Comparison of ENCODE assay signal across 28 cellular contexts in the genomic region with DNA sequence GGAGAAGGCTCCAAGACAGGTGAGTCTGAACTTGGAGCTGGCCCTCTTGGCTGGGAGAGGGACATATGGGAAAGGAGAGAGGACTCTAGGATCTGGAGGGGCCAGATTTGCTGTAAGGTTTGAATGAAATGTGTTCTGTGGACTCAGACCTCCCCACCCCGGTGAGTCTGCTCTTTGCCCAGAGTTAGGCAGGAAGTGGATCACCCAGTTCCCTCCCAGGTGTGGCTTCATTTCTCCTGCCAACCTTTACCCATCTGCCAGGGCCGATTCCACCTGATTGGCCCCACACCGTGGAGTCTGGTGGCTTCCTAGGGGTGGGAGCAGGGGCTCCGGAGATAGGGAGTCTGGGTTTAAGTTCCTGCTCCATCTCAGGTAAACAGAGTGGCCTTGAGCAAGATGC. TPM values are rescaled to one million over a fixed set of nuclear protein-coding genes. Genes with fewer than 3 reads are reported as not detected.
"Had no signal": no experiment of that assay in that cellular context is flagged by ENCODE, and none has a peak within 500 bp of the region (broad histone marks: within the 10 kb centered on the region; RNA-seq: fewer than 3 reads in every experiment).

No MANE protein-coding gene starts in this region.

- H3K4me3 ChIP-seq: gastrocnemius medialis, hepatocyte, left lung, ovary, psoas muscle, sigmoid colon, spleen, thoracic aorta, tibial nerve, upper lobe of right lung, uterus had no signal

- H3K36me3 Mint-ChIP-seq: naive thymus-derived CD8-positive, alpha-beta T cell; stimulated activated memory B cell treated with anti-CD40 and anti-IgM and Interleukin-4, amounts not matched to agents 10 μg/mL and 1 μg/mL and 100 μg/mL, for 72 hours had no signal

- DNase-seq: effector CD8-positive, alpha-beta T cell; endodermal cell; foreskin fibroblast; gastrocnemius medialis; head of caudate nucleus; kidney; left lung; mesenchymal stem cell; midbrain; naive thymus-derived CD8-positive, alpha-beta T cell; nephron progenitor cell; occipital lobe; ovary; psoas muscle; sigmoid colon; spleen; stimulated activated CD4-positive, alpha-beta T cell treated with anti-CD3 and anti-CD28 coated beads, Interleukin-4, amount 100 ng/mL, for 4 hours; upper lobe of right lung; uterus had no signal

- H3K9me3 ChIP-seq: gastrocnemius medialis, left lung, ovary, psoas muscle, sigmoid colon, spleen, thoracic aorta, tibial nerve, upper lobe of right lung, uterus had no signal

- H3K4me1 ChIP-seq: gastrocnemius medialis, psoas muscle, sigmoid colon, tibial nerve, uterus had no signal

- ATAC-seq: esophagus mucosa; gastrocnemius medialis; left lung; naive thymus-derived CD8-positive, alpha-beta T cell; psoas muscle; right cardiac atrium; upper lobe of right lung had no signal

- H3K36me3 ChIP-seq: ovary, uterus had no signal

- H3K27me3 ChIP-seq: gastrocnemius medialis, hepatocyte, left lung, ovary, sigmoid colon, tibial nerve, upper lobe of right lung, uterus had no signal

- H3K4me1 Mint-ChIP-seq: endodermal cell; nephron progenitor cell; stimulated activated memory B cell treated with anti-CD40 and anti-IgM and Interleukin-4, amounts not matched to agents 10 μg/mL and 1 μg/mL and 100 μg/mL, for 72 hours had no signal

- H3K27ac Mint-ChIP-seq: dendritic cell treated with granulocyte-macrophage colony-stimulating factor and Interleukin-4, amounts not matched to agents 40 ng/mL and 50 ng/mL, for 4 days; endodermal cell; naive thymus-derived CD8-positive, alpha-beta T cell; stimulated activated memory B cell treated with anti-CD40 and anti-IgM and Interleukin-4, amounts not matched to agents 10 μg/mL and 1 μg/mL and 100 μg/mL, for 72 hours; stimulated activated naive CD8-positive, alpha-beta T cell treated with anti-CD3 and anti-CD28 coated beads, Interleukin-15, Interleukin-2, amounts not matched to agents 100 ng/mL and 50 ng/mL, for 24 hours had no signal

- H3K27ac ChIP-seq: epithelial cell of prostate, gastrocnemius medialis, hepatocyte, left lung, ovary, psoas muscle, sigmoid colon, spleen, thoracic aorta, tibial nerve, upper lobe of right lung, uterus had no signal

- H3K4me3 Mint-ChIP-seq: dendritic cell treated with granulocyte-macrophage colony-stimulating factor and Interleukin-4, amounts not matched to agents 40 ng/mL and 50 ng/mL, for 4 days; endodermal cell; naive thymus-derived CD8-positive, alpha-beta T cell; nephron progenitor cell; stimulated activated memory B cell treated with anti-CD40 and anti-IgM and Interleukin-4, amounts not matched to agents 10 μg/mL and 1 μg/mL and 100 μg/mL, for 72 hours; stimulated activated naive CD8-positive, alpha-beta T cell treated with anti-CD3 and anti-CD28 coated beads, Interleukin-15, Interleukin-2, amounts not matched to agents 100 ng/mL and 50 ng/mL, for 24 hours had no signal

RNA-seq across cellular contexts. Expression of a gene that starts 43.5 kb away (rescaled TPM):
- total RNA-seq: naive thymus-derived CD8-positive, alpha-beta T cell had no signal
